Comparison of ENCODE assay signal across 8 cellular contexts in genomic region chrX:119605398-119605738, GRCh38. TPM values are rescaled to one million over a fixed set of nuclear protein-coding genes. Genes with fewer than 3 reads are reported as not detected.
A peak's percentile ranks its signal among the peaks of the same experiment; 100 is the strongest.
DNase-seq lines count a peak whose midpoint lies in the region; ATAC-seq, FAIRE-seq and TF ChIP-seq lines count a peak whose summit lies in the region.

No MANE protein-coding gene starts in this region.

- no peaks in the 10 kb centered on the region for H3K9me3 ChIP-seq in pancreas

- ATAC-seq in HG03280 (IDR thresholded peaks at IDR 0.05; ENCODE audit: unreplicated experiment) (peak; percentile 16), pancreas (peak; percentile 19 to 35 (median 30)), GM19324 (IDR thresholded peaks at IDR 0.05; ENCODE audit: low FRiP score, unreplicated experiment) (no peak), HG03457 (IDR thresholded peaks at IDR 0.05; ENCODE audit: unreplicated experiment) (no peak)
- ATAC-seq in activated CD8-positive, alpha-beta T cell treated with anti-CD3 and anti-CD28 coated beads for 36 hours: peak; percentile 28

- H3K27ac ChIP-seq in pancreas: peak overlapping the region in 1 of 4 donors; percentile 84

- no peak for DNase-seq in GM12864 (ENCODE audit: low read depth)
- DNase-seq in activated CD8-positive, alpha-beta T cell treated with anti-CD3 and anti-CD28 coated beads for 36 hours: peak; percentile 36
- peak; percentile 26 for DNase-seq in globus pallidus (ENCODE audit: low spot score)
- peak in 1 of 6 donors; percentile 25 for DNase-seq in pancreas
- no peak for DNase-seq in NCI-H1048 (lab: John Stamatoyannopoulos, UW)

- no peak for TF ChIP-seq CTCF in GM12864 (IDR thresholded peaks at IDR 0.05; ENCODE audit: low read depth, low read length, missing control alignments)
- no peak for TF ChIP-seq CTCF in activated CD8-positive, alpha-beta T cell treated with anti-CD3 and anti-CD28 coated beads for 36 hours (IDR thresholded peaks at IDR 0.05)
- TF ChIP-seq CTCF in pancreas (IDR thresholded peaks at IDR 0.05): no peak

- no peak for FAIRE-seq in pancreas (lab: Jason Lieb, UNC)

- no peaks in the 10 kb centered on the region for H3K9me3 Mint-ChIP-seq in activated CD8-positive, alpha-beta T cell treated with anti-CD3 and anti-CD28 coated beads for 36 hours

- H3K4me1 ChIP-seq in pancreas: no peaks in the 10 kb centered on the region

- 1 to 32% methylated on average over 15 of the region's 15 CpGs for WGBS in pancreas, 2 donors

- no peaks in the 10 kb centered on the region for H3K36me3 ChIP-seq in pancreas

- no peaks in the 10 kb centered on the region for H3K27me3 ChIP-seq in pancreas

- H3K4me3 ChIP-seq in GM12864 (ENCODE audit: low read depth, low read length) (peak overlapping the region; percentile 95), pancreas (peak overlapping the region; percentile 31 to 61 (median 46))

- intact Hi-C loops in activated CD8-positive, alpha-beta T cell treated with anti-CD3 and anti-CD28 coated beads for 36 hours (cut with micrococcal nuclease): loop anchor here (10.0 kb wide), 2 partner anchors 91 to 149 kb away; partner anchors contain the start of gene SOWAHD
- intact Hi-C loops in pancreas (cut with DNase I): no loop called here

- CTCF ChIA-PET in activated CD8-positive, alpha-beta T cell treated with anti-CD3 and anti-CD28 coated beads for 36 hours (lab: Charles Lee): interaction anchor here (1.9 kb wide), 2 partner anchors 87 to 149 kb away, joined by 5 read pairs; partner anchors contain the start of gene SEPTIN6

- H3K36me3 Mint-ChIP-seq in activated CD8-positive, alpha-beta T cell treated with anti-CD3 and anti-CD28 coated beads for 36 hours (ENCODE audit: low read depth): peaks cover 19% of the 10 kb centered on the region

- no peaks in the 10 kb centered on the region for H3K27me3 Mint-ChIP-seq in activated CD8-positive, alpha-beta T cell treated with anti-CD3 and anti-CD28 coated beads for 36 hours

- H3K4me3 Mint-ChIP-seq in activated CD8-positive, alpha-beta T cell treated with anti-CD3 and anti-CD28 coated beads for 36 hours: peak overlapping the region; percentile 88

- POLR2A ChIA-PET in activated CD8-positive, alpha-beta T cell treated with anti-CD3 and anti-CD28 coated beads for 36 hours (lab: Charles Lee): interaction anchor here (0.7 to 3.5 kb wide), 11 partner anchors 12 to 186 kb away, joined by 3 to 11 read pairs (median 5); partner anchors contain the start of genes RPL39 and UBE2A

- peaks cover 35% of the 10 kb centered on the region for H3K4me1 Mint-ChIP-seq in activated CD8-positive, alpha-beta T cell treated with anti-CD3 and anti-CD28 coated beads for 36 hours (ENCODE audit: low read depth)

- peak overlapping the region; percentile 84 for H3K27ac Mint-ChIP-seq in activated CD8-positive, alpha-beta T cell treated with anti-CD3 and anti-CD28 coated beads for 36 hours

RNA-seq across cellular contexts. Expression of gene NKRF, which starts 0.9 kb away (rescaled TPM):
- total RNA-seq in activated CD8-positive, alpha-beta T cell treated with anti-CD3 and anti-CD28 coated beads for 36 hours: 10 to 100 TPM; 22.3 to 23.5 TPM
- total RNA-seq in pancreas: 1 to 10 TPM; 2.5 to 4.7 (median 2.9) TPM
- 1 to 10 TPM; 3.8 to 4.7 TPM for polyA plus RNA-seq in pancreas

RNA-seq across cellular contexts. Expression of gene UBE2A, which starts 31.0 kb away (rescaled TPM):
- total RNA-seq in activated CD8-positive, alpha-beta T cell treated with anti-CD3 and anti-CD28 coated beads for 36 hours: 10 to 100 TPM; 50.9 to 52.4 TPM
- total RNA-seq in pancreas: 10 to 100 TPM; 11.4 to 25.7 (median 15.1) TPM
- polyA plus RNA-seq in pancreas: 10 to 100 TPM; 18.1 to 33.8 TPM

RNA-seq across cellular contexts. Expression of gene STEEP1, which starts 40.2 kb away (rescaled TPM):
- total RNA-seq in activated CD8-positive, alpha-beta T cell treated with anti-CD3 and anti-CD28 coated beads for 36 hours: 10 to 100 TPM; 18.2 to 19.2 TPM
- total RNA-seq in pancreas: 10 to 100 TPM in 2 of 6 donors, 1 to 10 TPM in 4; 5.2 to 12.2 (median 7.7) TPM
- polyA plus RNA-seq in pancreas: 10 to 100 TPM in 1 of 2 donors, 1 to 10 TPM in 1; 5.7 to 15.0 TPM

Comparison
In these comparisons a context has a peak if more than half of its experiments do, and no peak if none do; other contexts are left out.
1. DNase-seq: peak in activated CD8-positive, alpha-beta T cell treated with anti-CD3 and anti-CD28 coated beads for 36 hours (single experiment) and globus pallidus (single experiment); none in GM12864 (single experiment) and NCI-H1048 (single experiment).
2. ATAC-seq: peak in HG03280 (single experiment), activated CD8-positive, alpha-beta T cell treated with anti-CD3 and anti-CD28 coated beads for 36 hours (single experiment) and pancreas (4 of 4); none in GM19324 (single experiment) and HG03457 (single experiment).
3. RNA of gene NKRF, which starts 0.9 kb away (total RNA-seq): 22.3 to 23.5 TPM in activated CD8-positive, alpha-beta T cell treated with anti-CD3 and anti-CD28 coated beads for 36 hours; 2.5 to 4.7 TPM in pancreas; every median in the first group is over 4 times any median in the second.